In genomic region chr15:52682200-52682599, GRCh38 we compare ENCODE assay signal across 16 cellular contexts. TPM values are rescaled to one million over a fixed set of nuclear protein-coding genes. Genes with fewer than 3 reads are reported as not detected.
DNase-seq lines count a peak whose midpoint lies in the region; ATAC-seq lines count a peak whose summit lies in the region.
"Had no signal": no experiment of that assay in that cellular context is flagged by ENCODE, and none has a peak within 500 bp of the region (broad histone marks: within the 10 kb centered on the region; RNA-seq: fewer than 3 reads in every experiment).

No MANE protein-coding gene starts in this region.

- peak overlapping the region; percentile 47 for H3K27ac Mint-ChIP-seq in activated CD8-positive, alpha-beta memory T cell treated with anti-CD3 and anti-CD28 coated beads, Interleukin-2, amount 10 ng/mL, durations not matched to agents 7 days and 5 days
- H3K27ac Mint-ChIP-seq in effector memory CD8-positive, alpha-beta T cell, result peak overlapping the region; percentile 90 to 92
- H3K27ac Mint-ChIP-seq in stimulated activated effector memory CD8-positive, alpha-beta T cell treated with anti-CD3 and anti-CD28 coated beads, Interleukin-12 subunit alpha, Interleukin-12 subunit beta, amount 100 ng/mL, for 72 hours, result peak overlapping the region; percentile 80

- no peak for DNase-seq in activated CD8-positive, alpha-beta memory T cell treated with anti-CD3 and anti-CD28 coated beads, Interleukin-2, amount 10 ng/mL, durations not matched to agents 7 days and 5 days
- DNase-seq in activated CD8-positive, alpha-beta memory T cell treated with anti-CD3 and anti-CD28 coated beads, Interleukin-2, amount 50 U/mL, for 4 hours, result no peak
- DNase-seq in NCI-H226 (peak; percentile 53), SW 1271 (lab: John Stamatoyannopoulos, UW) (no peak), NCI-H524 (lab: John Stamatoyannopoulos, UW) (no peak)
- DNase-seq in effector memory CD8-positive, alpha-beta T cell, result no peak
- no peak for DNase-seq in stimulated activated effector memory CD8-positive, alpha-beta T cell treated with anti-CD3 and anti-CD28 coated beads, Interleukin-12 subunit alpha, Interleukin-12 subunit beta, amount 100 ng/mL, for 72 hours (ENCODE audit: low spot score in 2 of 2)
- DNase-seq: activated CD4-positive, alpha-beta T cell treated with anti-CD3 and anti-CD28 coated beads, Interleukin-2, amount 50 U/mL, for 48 hours; foreskin fibroblast; GM23248; hypothalamus; mesendoderm; NCI-H345; NK-92 treated with Interleukin-12 subunit alpha and Interleukin-12 subunit beta, amount 100 ng/mL, for 24 hours; thyroid gland had no signal

- peaks cover 9% of the 10 kb centered on the region for H3K36me3 Mint-ChIP-seq in activated CD8-positive, alpha-beta memory T cell treated with anti-CD3 and anti-CD28 coated beads, Interleukin-2, amount 10 ng/mL, durations not matched to agents 7 days and 5 days
- peaks cover 22% of the 10 kb centered on the region for H3K36me3 Mint-ChIP-seq in effector memory CD8-positive, alpha-beta T cell (ENCODE audit: insufficient read depth)
- H3K36me3 Mint-ChIP-seq in stimulated activated effector memory CD8-positive, alpha-beta T cell treated with anti-CD3 and anti-CD28 coated beads, Interleukin-12 subunit alpha, Interleukin-12 subunit beta, amount 100 ng/mL, for 72 hours, result peaks cover 15% of the 10 kb centered on the region

- H3K27me3 Mint-ChIP-seq in activated CD8-positive, alpha-beta memory T cell treated with anti-CD3 and anti-CD28 coated beads, Interleukin-2, amount 10 ng/mL, durations not matched to agents 7 days and 5 days, result no peaks in the 10 kb centered on the region
- no peaks in the 10 kb centered on the region for H3K27me3 Mint-ChIP-seq in effector memory CD8-positive, alpha-beta T cell

- H3K4me1 Mint-ChIP-seq in activated CD8-positive, alpha-beta memory T cell treated with anti-CD3 and anti-CD28 coated beads, Interleukin-2, amount 10 ng/mL, durations not matched to agents 7 days and 5 days, result peaks cover 33% of the 10 kb centered on the region
- peaks cover 20 to 38% of the 10 kb centered on the region in 2 donors for H3K4me1 Mint-ChIP-seq in effector memory CD8-positive, alpha-beta T cell (ENCODE audit: low read depth in 2 of 2)
- peaks cover 28% of the 10 kb centered on the region for H3K4me1 Mint-ChIP-seq in stimulated activated effector memory CD8-positive, alpha-beta T cell treated with anti-CD3 and anti-CD28 coated beads, Interleukin-12 subunit alpha, Interleukin-12 subunit beta, amount 100 ng/mL, for 72 hours

- no peak overlapping the region for H3K4me3 Mint-ChIP-seq in activated CD8-positive, alpha-beta memory T cell treated with anti-CD3 and anti-CD28 coated beads, Interleukin-2, amount 10 ng/mL, durations not matched to agents 7 days and 5 days
- H3K4me3 Mint-ChIP-seq in effector memory CD8-positive, alpha-beta T cell, result peak overlapping the region; percentile 18 to 56
- H3K4me3 Mint-ChIP-seq in stimulated activated effector memory CD8-positive, alpha-beta T cell treated with anti-CD3 and anti-CD28 coated beads, Interleukin-12 subunit alpha, Interleukin-12 subunit beta, amount 100 ng/mL, for 72 hours, result peak overlapping the region; percentile 31

- CTCF ChIA-PET in activated CD8-positive, alpha-beta memory T cell treated with anti-CD3 and anti-CD28 coated beads, Interleukin-2, amount 10 ng/mL, durations not matched to agents 7 days and 5 days (lab: Charles Lee), result interaction anchor here (1.1 to 1.7 kb wide), 5 partner anchors 9 to 420 kb away, joined by 3 to 4 read pairs (median 3); no protein-coding TSS in a partner anchor

- H3K9me3 Mint-ChIP-seq in activated CD8-positive, alpha-beta memory T cell treated with anti-CD3 and anti-CD28 coated beads, Interleukin-2, amount 10 ng/mL, durations not matched to agents 7 days and 5 days (ENCODE audit: low read depth), result no peaks in the 10 kb centered on the region
- H3K9me3 Mint-ChIP-seq in effector memory CD8-positive, alpha-beta T cell, result no peaks in the 10 kb centered on the region
- no peaks in the 10 kb centered on the region for H3K9me3 Mint-ChIP-seq in stimulated activated effector memory CD8-positive, alpha-beta T cell treated with anti-CD3 and anti-CD28 coated beads, Interleukin-12 subunit alpha, Interleukin-12 subunit beta, amount 100 ng/mL, for 72 hours

- no peak for ATAC-seq in activated CD8-positive, alpha-beta memory T cell treated with anti-CD3 and anti-CD28 coated beads, Interleukin-2, amount 10 ng/mL, durations not matched to agents 7 days and 5 days
- ATAC-seq in effector memory CD8-positive, alpha-beta T cell (replicated peaks), result no peak
- ATAC-seq in stimulated activated effector memory CD8-positive, alpha-beta T cell treated with anti-CD3 and anti-CD28 coated beads, Interleukin-12 subunit alpha, Interleukin-12 subunit beta, amount 100 ng/mL, for 72 hours, result no peak
- ATAC-seq in HG03378 (IDR thresholded peaks at IDR 0.05; ENCODE audit: unreplicated experiment), result no peak

RNA-seq across cellular contexts. Expression of gene ATOSA, which starts 3.0 kb away (rescaled TPM):
- total RNA-seq in activated CD8-positive, alpha-beta memory T cell treated with anti-CD3 and anti-CD28 coated beads, Interleukin-2, amount 10 ng/mL, durations not matched to agents 7 days and 5 days, result 10 to 100 TPM; 26.0 to 40.5 TPM
